ENCODE assay signal across 17 cellular contexts in genomic region chr3:150428562-150428961, GRCh38.
"Had no signal": no experiment of that assay in that cellular context is flagged by ENCODE, and none has a peak within 500 bp of the region (broad histone marks: within the 10 kb centered on the region; RNA-seq: fewer than 3 reads in every experiment).

No MANE protein-coding gene starts in this region.

- H3K36me3 Mint-ChIP-seq: immature natural killer cell; stimulated activated effector memory CD8-positive, alpha-beta T cell treated with anti-CD3 and anti-CD28 coated beads, Interleukin-12 subunit alpha, Interleukin-12 subunit beta, amount 100 ng/mL, for 72 hours had no signal

- H3K27me3 ChIP-seq: ovary had no signal

- DNase-seq: activated naive CD4-positive, alpha-beta T cell treated with Interleukin-2 at 50 U/mL for 16 hours; aorta; cerebellar nuclear complex; effector memory CD4-positive, alpha-beta T cell; head of caudate nucleus; immature natural killer cell; midbrain; ovary; stimulated activated CD4-positive, alpha-beta T cell treated with anti-CD3 and anti-CD28 coated beads, Interleukin-1b, Interleukin-23, amount 100 ng/mL, for 48 hours; T-helper 9 cell had no signal

- H3K9me3 ChIP-seq: ovary had no signal

- H3K36me3 ChIP-seq: ovary had no signal

- ATAC-seq: activated CD4-positive, CD25-positive, alpha-beta regulatory T cell treated with anti-CD3 and anti-CD28 coated beads, Interleukin-2, amount 50 U/mL, for 24 hours; activated T-helper 17 cell treated with anti-CD3 and anti-CD28 coated beads, Interleukin-2, amount 50 U/mL, for 72 hours; sciatic nerve; stimulated activated effector memory CD8-positive, alpha-beta T cell treated with anti-CD3 and anti-CD28 coated beads, Interleukin-12 subunit alpha, Interleukin-12 subunit beta, amount 100 ng/mL, for 72 hours had no signal

- H3K9me3 Mint-ChIP-seq: activated T-helper 17 cell treated with anti-CD3 and anti-CD28 coated beads, Interleukin-2, amount 50 U/mL, for 72 hours; dendritic cell treated with granulocyte-macrophage colony-stimulating factor and Interleukin-4, amounts not matched to agents 40 ng/mL and 50 ng/mL, for 4 days; immature natural killer cell; stimulated activated effector memory CD8-positive, alpha-beta T cell treated with anti-CD3 and anti-CD28 coated beads, Interleukin-12 subunit alpha, Interleukin-12 subunit beta, amount 100 ng/mL, for 72 hours had no signal

- H3K4me3 Mint-ChIP-seq: activated T-helper 17 cell treated with anti-CD3 and anti-CD28 coated beads, Interleukin-2, amount 50 U/mL, for 72 hours; dendritic cell treated with granulocyte-macrophage colony-stimulating factor and Interleukin-4, amounts not matched to agents 40 ng/mL and 50 ng/mL, for 4 days; immature natural killer cell; stimulated activated effector memory CD8-positive, alpha-beta T cell treated with anti-CD3 and anti-CD28 coated beads, Interleukin-12 subunit alpha, Interleukin-12 subunit beta, amount 100 ng/mL, for 72 hours had no signal

- H3K27me3 Mint-ChIP-seq: activated T-helper 17 cell treated with anti-CD3 and anti-CD28 coated beads, Interleukin-2, amount 50 U/mL, for 72 hours; dendritic cell treated with granulocyte-macrophage colony-stimulating factor and Interleukin-4, amounts not matched to agents 40 ng/mL and 50 ng/mL, for 4 days had no signal

- H3K27ac Mint-ChIP-seq: activated T-helper 17 cell treated with anti-CD3 and anti-CD28 coated beads, Interleukin-2, amount 50 U/mL, for 72 hours; dendritic cell treated with granulocyte-macrophage colony-stimulating factor and Interleukin-4, amounts not matched to agents 40 ng/mL and 50 ng/mL, for 4 days; immature natural killer cell; stimulated activated effector memory CD8-positive, alpha-beta T cell treated with anti-CD3 and anti-CD28 coated beads, Interleukin-12 subunit alpha, Interleukin-12 subunit beta, amount 100 ng/mL, for 72 hours had no signal

- FAIRE-seq: frontal cortex, urothelium cell line had no signal

- H3K4me3 ChIP-seq: ovary had no signal

- H3K27ac ChIP-seq: ovary had no signal
